In genomic region chr3:48898383-48899234, GRCh38 we compare ENCODE assay signal across 8 cellular contexts. TPM values are rescaled to one million over a fixed set of nuclear protein-coding genes. Genes with fewer than 3 reads are reported as not detected.
DNase-seq lines count a peak whose midpoint lies in the region; ATAC-seq and TF ChIP-seq lines count a peak whose summit lies in the region.

Gene SLC25A20, minus strand, starts transcription at chr3:48898882. Its CDS starts 88 bp downstream, at chr3:48898794.

- peak within 1 kb of the TSS; percentile 85 for H3K4me3 Mint-ChIP-seq in activated naive CD8-positive, alpha-beta T cell treated with anti-CD3 and anti-CD28 coated beads, Interleukin-2, amount 50 U/mL, for 24 hours

- DNase-seq in GM03348 (ENCODE audit: low spot score) (peak; percentile 99), H7 (peak; percentile 99), MG63 (peak; percentile 90), SW480 (ENCODE audit: low spot score) (peak; percentile 90), heart left ventricle (peak; percentile 91 to 97 (median 95)), pons (ENCODE audit: low spot score) (peak; percentile 61), transverse colon (peak; percentile 98)
- DNase-seq in activated naive CD8-positive, alpha-beta T cell treated with anti-CD3 and anti-CD28 coated beads, Interleukin-2, amount 50 U/mL, for 24 hours, result peak; percentile 95

- H3K36me3 ChIP-seq in H7 (replicated peaks; ENCODE audit: control insufficient read depth, insufficient read depth, low read length) (no peaks in the 10 kb centered on the region), MG63 (no peaks in the 10 kb centered on the region), heart left ventricle (no peaks in the 10 kb centered on the region), transverse colon (no peaks in the 10 kb centered on the region)

- H3K9me3 Mint-ChIP-seq in activated naive CD8-positive, alpha-beta T cell treated with anti-CD3 and anti-CD28 coated beads, Interleukin-2, amount 50 U/mL, for 24 hours, result no peaks in the 10 kb centered on the region

- TF ChIP-seq POLR2A in heart left ventricle (IDR thresholded peaks at IDR 0.05), result peak in 1 of 2 donors; percentile 78
- peak; percentile 63 for TF ChIP-seq POLR2A in transverse colon (IDR thresholded peaks at IDR 0.05)

- peaks cover 0 to 29% (median 14%) of the 10 kb centered on the region in 12 donors for H3K4me1 ChIP-seq in heart left ventricle
- H3K4me1 ChIP-seq in transverse colon, result peaks cover 8 to 20% (median 16%) of the 10 kb centered on the region in 4 donors

- peaks cover 2% of the 10 kb centered on the region for H3K36me3 Mint-ChIP-seq in activated naive CD8-positive, alpha-beta T cell treated with anti-CD3 and anti-CD28 coated beads, Interleukin-2, amount 50 U/mL, for 24 hours (ENCODE audit: low read depth)

- intact Hi-C loops in heart left ventricle (cut with DNase I), result loop anchor here in 4 of 10 donors (1.0 to 10.0 kb wide), 4 partner anchors 20 to 56 kb away; partner anchors contain the start of genes ARIH2 (in 3 of the 4) and PRKAR2A (in 1 of the 4)
- intact Hi-C loops in transverse colon (cut with DNase I; ENCODE audit: low total_unique reads), result no loop called here

- in situ Hi-C loops in transverse colon (cut with MboI; ENCODE audit: low pct_ligation_motif_present in 1 of 4, low pct_unique_long_range_greater_than_20kb in 1 of 4, low sequenced_read_pairs in 3 of 4), result no loop called here

- peak within 1 kb of the TSS; percentile 86 for H3K4me3 ChIP-seq in H7 (ENCODE audit: insufficient read depth, low read depth, low read length)
- peak within 1 kb of the TSS; percentile 67 for H3K4me3 ChIP-seq in MG63
- H3K4me3 ChIP-seq in heart left ventricle, result peak within 1 kb of the TSS; percentile 25 to 94 (median 78)
- H3K4me3 ChIP-seq in transverse colon, result peak within 1 kb of the TSS; percentile 40 to 70 (median 62)

- peak within 1 kb of the TSS; percentile 87 for H3K27ac Mint-ChIP-seq in activated naive CD8-positive, alpha-beta T cell treated with anti-CD3 and anti-CD28 coated beads, Interleukin-2, amount 50 U/mL, for 24 hours

- TF ChIP-seq CTCF in heart left ventricle (IDR thresholded peaks at IDR 0.05) (peak in 2 of 12 donors; percentile 8 to 12), transverse colon (IDR thresholded peaks at IDR 0.05) (no peak)

- 2 to 13% (median 3%) methylated on average over 13 to 54 of the region's 54 CpGs for WGBS in heart left ventricle, 4 donors
- WGBS in transverse colon (ENCODE audit: low coverage in 1 of 2), 2 donors, result 4% methylated on average over 39 of the region's 54 CpGs; no CpG with 5 or more reads in 1 of the 2 donors

- ATAC-seq in activated naive CD8-positive, alpha-beta T cell treated with anti-CD3 and anti-CD28 coated beads, Interleukin-2, amount 50 U/mL, for 24 hours, result peak; percentile 97
- ATAC-seq in heart left ventricle, result peak; percentile 96 to 99 (median 98)

- H3K27me3 Mint-ChIP-seq in activated naive CD8-positive, alpha-beta T cell treated with anti-CD3 and anti-CD28 coated beads, Interleukin-2, amount 50 U/mL, for 24 hours, result no peaks in the 10 kb centered on the region

- peak; percentile 36 for TF ChIP-seq EP300 in transverse colon (IDR thresholded peaks at IDR 0.05; ENCODE audit: low read depth)

- no peaks in the 10 kb centered on the region for H3K9me3 ChIP-seq in MG63
- H3K9me3 ChIP-seq in heart left ventricle, result no peaks in the 10 kb centered on the region
- no peaks in the 10 kb centered on the region for H3K9me3 ChIP-seq in transverse colon

- peaks cover 30% of the 10 kb centered on the region for H3K4me1 Mint-ChIP-seq in activated naive CD8-positive, alpha-beta T cell treated with anti-CD3 and anti-CD28 coated beads, Interleukin-2, amount 50 U/mL, for 24 hours

- H3K27me3 ChIP-seq in H7 (ENCODE audit: control insufficient read depth, insufficient read depth, low read length) (no peaks in the 10 kb centered on the region), MG63 (no peaks in the 10 kb centered on the region), heart left ventricle (no peaks in the 10 kb centered on the region), transverse colon (no peaks in the 10 kb centered on the region)

- H3K27ac ChIP-seq in heart left ventricle (peak within 1 kb of the TSS; percentile 41 to 92 (median 87)), transverse colon (peak within 1 kb of the TSS; percentile 85 to 92 (median 87))

RNA-seq across cellular contexts. Expression of gene SLC25A20, which starts in this region (rescaled TPM):
- 14.6 and 18.4 TPM in 2 replicates for total RNA-seq in H7 (2014; rRNA removed; shearing (Covaris generic))
- total RNA-seq in MG63 (2014; rRNA removed; shearing (Covaris generic); ENCODE audit: low replicate concordance), result 17.2 and 23.4 TPM in 2 replicates
- total RNA-seq in heart left ventricle (100 to 1,000 TPM in 2 of 9 donors, 10 to 100 TPM in 7; 44.6 to 176 (median 69.5) TPM), transverse colon (10 to 100 TPM in 3 of 4 donors, 1 to 10 TPM in 1; 8.4 to 83.8 (median 31.7) TPM)
- polyA plus RNA-seq in heart left ventricle, result 10 to 100 TPM; 50.5 to 65.7 TPM

Comparison
In these comparisons a context has a peak if more than half of its experiments do, and no peak if none do; other contexts are left out.
1. Peak in every context shown above with its lines: DNase-seq, ATAC-seq, H3K4me3 ChIP-seq and H3K27ac ChIP-seq.